Comparison of ENCODE assay signal across 14 cellular contexts in the genomic region with DNA sequence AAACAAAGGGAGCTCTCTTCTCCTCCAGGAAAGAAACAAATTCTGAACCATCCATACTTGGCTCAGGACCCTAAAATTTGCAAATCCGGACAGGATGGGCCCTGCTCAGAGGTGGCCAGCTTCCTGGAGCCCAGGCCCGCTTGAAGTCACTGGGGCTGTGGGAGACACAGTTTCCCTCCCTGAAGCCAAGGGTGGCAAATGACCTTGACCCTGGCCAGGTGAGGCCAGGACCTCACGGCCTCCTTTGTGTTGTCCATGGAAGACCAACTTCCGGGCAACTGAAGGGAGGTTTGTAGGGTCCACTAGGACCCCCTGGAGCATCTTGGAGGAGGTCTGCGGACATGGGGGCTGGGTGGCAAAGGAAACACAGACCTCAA. TPM values are rescaled to one million over a fixed set of nuclear protein-coding genes. Genes with fewer than 3 reads are reported as not detected.
A peak's percentile ranks its signal among the peaks of the same experiment; 100 is the strongest.
DNase-seq lines count a peak whose midpoint lies in the region; ATAC-seq and TF ChIP-seq lines count a peak whose summit lies in the region.
"Had no signal": no experiment of that assay in that cellular context is flagged by ENCODE, and none has a peak within 500 bp of the region (broad histone marks: within the 10 kb centered on the region; RNA-seq: fewer than 3 reads in every experiment).

No MANE protein-coding gene starts in this region.

- H3K9me3 ChIP-seq in CD4-positive, CD25-positive, alpha-beta regulatory T cell (ENCODE audit: control insufficient read depth in 2 of 2, low read length in 2 of 2): no peaks in the 10 kb centered on the region
- H3K9me3 ChIP-seq in KOPT-K1 (ENCODE audit: insufficient read depth, low read length, poor library complexity, severe bottlenecking) (no peaks in the 10 kb centered on the region), osteoblast (ENCODE audit: low read depth, low read length) (no peaks in the 10 kb centered on the region)
- H3K9me3 ChIP-seq: BE2C had no signal

- peak overlapping the region; percentile 53 for H3K4me3 ChIP-seq in CD4-positive, CD25-positive, alpha-beta regulatory T cell (ENCODE audit: low read depth, low read length)
- no peak overlapping the region for H3K4me3 ChIP-seq in osteoblast (ENCODE audit: insufficient read depth, low read length)

- peak overlapping the region; percentile 88 for H2AFZ ChIP-seq in osteoblast (ENCODE audit: low read length)

- peaks cover 6 to 43% (median 19%) of the 10 kb centered on the region in 4 donors for H3K4me1 Mint-ChIP-seq in CD4-positive, CD25-positive, alpha-beta regulatory T cell
- peaks cover 60% of the 10 kb centered on the region for H3K4me1 Mint-ChIP-seq in central memory CD8-positive, alpha-beta T cell

- H3K4me1 ChIP-seq in CD4-positive, CD25-positive, alpha-beta regulatory T cell (ENCODE audit: control insufficient read depth, insufficient read depth, low read length, poor library complexity, severe bottlenecking): peaks cover 38% of the 10 kb centered on the region
- H3K4me1 ChIP-seq in osteoblast (ENCODE audit: insufficient read depth, low read length): peaks cover 25% of the 10 kb centered on the region

- no peaks in the 10 kb centered on the region for H4K20me1 ChIP-seq in osteoblast (ENCODE audit: insufficient read depth, low read length)

- ATAC-seq in CD4-positive, CD25-positive, alpha-beta regulatory T cell (ENCODE audit: low read depth in 2 of 2): no peak
- ATAC-seq in central memory CD8-positive, alpha-beta T cell (replicated peaks; ENCODE audit: extremely low read depth, poor library complexity, severe bottlenecking): no peak
- no peak for ATAC-seq in GM18861 (IDR thresholded peaks at IDR 0.05; ENCODE audit: unreplicated experiment)
- ATAC-seq: PC-3 had no signal

- DNase-seq in CD4-positive, CD25-positive, alpha-beta regulatory T cell: no peak
- no peak for DNase-seq in central memory CD8-positive, alpha-beta T cell (ENCODE audit: low spot score in 2 of 2)
- DNase-seq in osteoblast (ENCODE audit: insufficient read length, low spot score, missing footprints): peak; percentile 56
- DNase-seq in CD1c-positive myeloid dendritic cell (ENCODE audit: extremely low spot score): no peak
- no peak for DNase-seq in NCI-H774 (lab: John Stamatoyannopoulos, UW)
- DNase-seq in C1 segment of cervical spinal cord (lab: John Stamatoyannopoulos, UW): no peak
- DNase-seq: BE2C, PC-3 had no signal

- H3K36me3 Mint-ChIP-seq in CD4-positive, CD25-positive, alpha-beta regulatory T cell: no peaks in the 10 kb centered on the region
- H3K36me3 Mint-ChIP-seq in central memory CD8-positive, alpha-beta T cell (ENCODE audit: insufficient read depth): peaks cover 2% of the 10 kb centered on the region

- peak overlapping the region; percentile 86 to 92 (median 87) for H3K27ac Mint-ChIP-seq in CD4-positive, CD25-positive, alpha-beta regulatory T cell
- H3K27ac Mint-ChIP-seq in central memory CD8-positive, alpha-beta T cell (ENCODE audit: low read depth): peak overlapping the region; percentile 75

- no peak overlapping the region for H3K4me2 ChIP-seq in osteoblast (ENCODE audit: insufficient read depth, low read length)

- no peaks in the 10 kb centered on the region for H3K36me3 ChIP-seq in CD4-positive, CD25-positive, alpha-beta regulatory T cell (ENCODE audit: control insufficient read depth, insufficient read depth, low read length)
- no peaks in the 10 kb centered on the region for H3K36me3 ChIP-seq in KOPT-K1 (ENCODE audit: insufficient read depth, low read length)
- no peaks in the 10 kb centered on the region for H3K36me3 ChIP-seq in osteoblast (ENCODE audit: insufficient read depth, low read length)
- H3K36me3 ChIP-seq: BE2C had no signal

- peak overlapping the region; percentile 61 for H3K27ac ChIP-seq in CD4-positive, CD25-positive, alpha-beta regulatory T cell (ENCODE audit: insufficient read depth, low read length, poor library complexity, severe bottlenecking)
- H3K27ac ChIP-seq in KOPT-K1 (ENCODE audit: low read depth, low read length, poor library complexity, severe bottlenecking): peak overlapping the region; percentile 49
- no peak overlapping the region for H3K27ac ChIP-seq in osteoblast (ENCODE audit: low read depth, low read length)

- H3K9me3 Mint-ChIP-seq in CD4-positive, CD25-positive, alpha-beta regulatory T cell: no peaks in the 10 kb centered on the region
- H3K9me3 Mint-ChIP-seq in central memory CD8-positive, alpha-beta T cell: no peaks in the 10 kb centered on the region
- H3K9me3 Mint-ChIP-seq: activated T-cell treated with anti-CD3 and anti-CD28 coated beads, Interleukin-2, amount 50 U/mL, for 4 hours had no signal

- no peaks in the 10 kb centered on the region for H3K27me3 Mint-ChIP-seq in CD4-positive, CD25-positive, alpha-beta regulatory T cell
- H3K27me3 Mint-ChIP-seq in central memory CD8-positive, alpha-beta T cell: no peaks in the 10 kb centered on the region

- no peaks in the 10 kb centered on the region for H3K79me2 ChIP-seq in osteoblast (ENCODE audit: insufficient read depth, low read length)

- TF ChIP-seq CTCF in osteoblast (IDR thresholded peaks at IDR 0.05; ENCODE audit: extremely low read depth, low read depth, low read length): no peak

- peak overlapping the region; percentile 72 to 82 (median 76) for H3K4me3 Mint-ChIP-seq in CD4-positive, CD25-positive, alpha-beta regulatory T cell
- peak overlapping the region; percentile 67 for H3K4me3 Mint-ChIP-seq in central memory CD8-positive, alpha-beta T cell

- no peaks in the 10 kb centered on the region for H3K27me3 ChIP-seq in CD4-positive, CD25-positive, alpha-beta regulatory T cell (ENCODE audit: control insufficient read depth, insufficient read depth, low read length)
- no peaks in the 10 kb centered on the region for H3K27me3 ChIP-seq in osteoblast (ENCODE audit: insufficient read depth, low read length)
- H3K27me3 ChIP-seq: BE2C had no signal

RNA-seq across cellular contexts. Expression of gene NANOS3, which starts 5.5 kb away (rescaled TPM):
- not detected for total RNA-seq in CD4-positive, CD25-positive, alpha-beta regulatory T cell
- polyA plus RNA-seq in CD4-positive, CD25-positive, alpha-beta regulatory T cell: not detected
- total RNA-seq in osteoblast: 0.59 TPM in 1 of 2 replicates, not detected in the other
- total RNA-seq: M059J, skeletal muscle tissue had no signal

RNA-seq across cellular contexts. Expression of gene BRME1, which starts 23.5 kb away (rescaled TPM):
- total RNA-seq in CD4-positive, CD25-positive, alpha-beta regulatory T cell: 1.7 TPM
- under 1 TPM in 3 of 4 donors, not detected in 1; 0.24 to 0.63 (median 0.53) TPM for polyA plus RNA-seq in CD4-positive, CD25-positive, alpha-beta regulatory T cell
- total RNA-seq in osteoblast: 0.59 and 0.72 TPM in 2 replicates

RNA-seq across cellular contexts. Expression of gene CC2D1A, which starts 23.6 kb away (rescaled TPM):
- 35.0 TPM for total RNA-seq in CD4-positive, CD25-positive, alpha-beta regulatory T cell
- polyA plus RNA-seq in CD4-positive, CD25-positive, alpha-beta regulatory T cell: 1 to 10 TPM; 3.7 to 4.9 (median 4.2) TPM
- total RNA-seq in osteoblast: 19.2 and 22.4 TPM in 2 replicates

RNA-seq across cellular contexts. Expression of gene PODNL1, which starts 55.8 kb away (rescaled TPM):
- not detected for total RNA-seq in CD4-positive, CD25-positive, alpha-beta regulatory T cell
- under 1 TPM in 1 of 4 donors, not detected in 3; 0.52 TPM for polyA plus RNA-seq in CD4-positive, CD25-positive, alpha-beta regulatory T cell
- total RNA-seq in osteoblast: 4.0 and 6.5 TPM in 2 replicates
- total RNA-seq: bronchial epithelial cell, PC-3, skeletal muscle tissue had no signal
